In the genomic region with DNA sequence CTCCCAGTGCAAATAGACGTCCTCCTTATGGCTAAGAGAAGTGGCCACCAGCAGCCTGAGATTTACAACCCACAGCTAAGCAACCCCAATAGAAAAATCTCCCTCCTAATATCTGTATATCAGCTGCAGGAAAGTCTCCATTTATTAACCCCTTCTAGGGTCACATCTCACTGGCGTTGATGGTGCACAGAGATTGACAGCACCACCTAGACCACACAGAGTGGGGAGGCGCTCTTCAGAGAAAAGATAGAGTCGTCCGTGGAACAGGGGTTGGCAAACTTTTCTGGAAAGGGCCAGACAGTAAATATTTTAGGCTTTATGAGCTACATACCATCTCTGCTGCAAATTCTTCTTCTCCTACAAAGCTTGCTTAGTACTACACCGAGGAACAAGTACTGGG, we compare ENCODE assay signal across 36 cellular contexts.
"Had no signal": no experiment of that assay in that cellular context is flagged by ENCODE, and none has a peak within 500 bp of the region (broad histone marks: within the 10 kb centered on the region; RNA-seq: fewer than 3 reads in every experiment).

No MANE protein-coding gene starts in this region.

- H3K36me3 ChIP-seq: MG63 had no signal

- H3K9me3 ChIP-seq: MG63 had no signal

- H3K27me3 ChIP-seq: MG63 had no signal

- DNase-seq: Karpas-422, Kasumi-1, MG63, MM.1S, MV-4-11, NCI-H1048, NCI-H1092, NCI-H1092 treated with DMSO at 0.1 percent for 48 hours, NCI-H1105, NCI-H1105 treated with DMSO at 0.1 percent for 48 hours, NCI-H1417, NCI-H1417 treated with DMSO at 0.1 percent for 48 hours, NCI-H1436, NCI-H1436 treated with DMSO at 0.1 percent for 48 hours, NCI-H146, NCI-H1694, NCI-H1694 treated with DMSO at 0.1 percent for 48 hours, NCI-H187, NCI-H187 treated with DMSO at 0.1 percent for 48 hours, NCI-H1930, NCI-H2029, NCI-H2029 treated with DMSO at 0.1 percent for 48 hours, NCI-H2081, NCI-H2081 treated with DMSO at 0.1 percent for 48 hours, NCI-H2107, NCI-H2171, NCI-H2171 treated with DMSO at 0.1 percent for 48 hours, NCI-H2227 treated with DMSO at 0.1 percent for 48 hours, NCI-H226, NCI-H345, NCI-H446, NCI-H446 treated with DMSO at 0.1 percent for 48 hours, NCI-H510A, NCI-H510A treated with DMSO at 0.1 percent for 48 hours, NCI-H524, NCI-H524 treated with DMSO at 0.1 percent for 48 hours had no signal

- H3K4me3 ChIP-seq: MG63 had no signal
